In genomic region chr5:156587012-156587411, GRCh38 we compare ENCODE assay signal across 17 cellular contexts.
DNase-seq lines count a peak whose midpoint lies in the region; ATAC-seq and TF ChIP-seq lines count a peak whose summit lies in the region.
"Had no signal": no experiment of that assay in that cellular context is flagged by ENCODE, and none has a peak within 500 bp of the region (broad histone marks: within the 10 kb centered on the region; RNA-seq: fewer than 3 reads in every experiment).

No MANE protein-coding gene starts in this region.

- 28 to 33% methylated on average over 2 of the region's 2 CpGs for WGBS in tibial nerve, 2 donors

- H3K4me1 ChIP-seq in right atrium auricular region (peaks cover 0 to 33% of the 10 kb centered on the region in 2 donors), muscle layer of colon (ENCODE audit: insufficient read depth, low read length) (peaks cover 42% of the 10 kb centered on the region), tibial nerve (peaks cover 0 to 52% (median 2%) of the 10 kb centered on the region in 4 donors)
- H3K4me1 ChIP-seq: Caco-2 had no signal

- ATAC-seq in left cardiac atrium (no peak), GM18858 (IDR thresholded peaks at IDR 0.05; ENCODE audit: unreplicated experiment) (no peak), GM21423 (IDR thresholded peaks at IDR 0.05; ENCODE audit: unreplicated experiment) (no peak)
- ATAC-seq: HCT116 had no signal

- H3K27ac ChIP-seq in right atrium auricular region (peak overlapping the region; percentile 79 to 93), cingulate gyrus (ENCODE audit: low read depth, low read length) (peak overlapping the region; percentile 12), muscle layer of colon (ENCODE audit: low read depth, low read length) (peak overlapping the region; percentile 29), tibial nerve (peak overlapping the region in 3 of 4 donors; percentile 25 to 80 (median 57))
- H3K27ac ChIP-seq: GM23248 had no signal

- intact Hi-C loops in left cardiac atrium (cut with DNase I) = loop anchor here in 1 of 2 donors (10.0 kb wide), 1 partner anchor 98 kb away; no protein-coding TSS in a partner anchor

- H3K36me3 ChIP-seq in right atrium auricular region = no peaks in the 10 kb centered on the region
- no peaks in the 10 kb centered on the region for H3K36me3 ChIP-seq in muscle layer of colon (ENCODE audit: insufficient read depth, low read length)
- H3K36me3 ChIP-seq in tibial nerve = no peaks in the 10 kb centered on the region

- no peak overlapping the region for H3K9ac ChIP-seq in muscle layer of colon (ENCODE audit: low read length)
- H3K9ac ChIP-seq: GM23248 had no signal

- H3K4me3 ChIP-seq in right atrium auricular region = no peak overlapping the region
- H3K4me3 ChIP-seq in muscle layer of colon (ENCODE audit: low read depth in 1 of 2, low read length in 2 of 2) = no peak overlapping the region
- H3K4me3 ChIP-seq in tibial nerve = no peak overlapping the region
- H3K4me3 ChIP-seq: GM23248 had no signal

- H3K9me3 ChIP-seq in right atrium auricular region (no peaks in the 10 kb centered on the region), muscle layer of colon (ENCODE audit: low read length) (no peaks in the 10 kb centered on the region), tibial nerve (no peaks in the 10 kb centered on the region)
- H3K9me3 ChIP-seq: Caco-2 had no signal

- TF ChIP-seq CTCF in right atrium auricular region (IDR thresholded peaks at IDR 0.05) = no peak
- no peak for TF ChIP-seq CTCF in tibial nerve (IDR thresholded peaks at IDR 0.05)

- H3K27me3 ChIP-seq in right atrium auricular region (no peaks in the 10 kb centered on the region), muscle layer of colon (ENCODE audit: control insufficient read depth in 1 of 2, insufficient read depth in 2 of 2, low read length in 2 of 2) (no peaks in the 10 kb centered on the region), tibial nerve (no peaks in the 10 kb centered on the region)

- DNase-seq in right atrium auricular region (ENCODE audit: low spot score) (no peak), left cardiac atrium (no peak), tibial nerve (ENCODE audit: low spot score in 2 of 2) (no peak), putamen (ENCODE audit: low spot score) (no peak)
- DNase-seq: Caco-2; CD4-positive, alpha-beta T cell; GM23248; MM.1S; NCI-H1092 treated with DMSO at 0.1 percent for 48 hours; NCI-H1694; NCI-H748 treated with DMSO at 0.1 percent for 48 hours; SHP77 treated with DMSO at 0.1 percent for 48 hours had no signal

- no peak for TF ChIP-seq POLR2A in tibial nerve (IDR thresholded peaks at IDR 0.05)

- no peak for TF ChIP-seq EP300 in tibial nerve (IDR thresholded peaks at IDR 0.05)

Comparison
In these comparisons a context has a peak if more than half of its experiments do, and no peak if none do; other contexts are left out.
1. H3K27ac ChIP-seq: peak in every context shown above with its lines; median percentile 86 in right atrium auricular region; 57 in tibial nerve; 29 in muscle layer of colon; 12 in cingulate gyrus.